In genomic region chr15:90001062-90001682, GRCh38 we compare ENCODE assay signal across 8 cellular contexts. TPM values are rescaled to one million over a fixed set of nuclear protein-coding genes. Genes with fewer than 3 reads are reported as not detected.
DNase-seq lines count a peak whose midpoint lies in the region; ATAC-seq, FAIRE-seq and TF ChIP-seq lines count a peak whose summit lies in the region.

A gene with protein sequence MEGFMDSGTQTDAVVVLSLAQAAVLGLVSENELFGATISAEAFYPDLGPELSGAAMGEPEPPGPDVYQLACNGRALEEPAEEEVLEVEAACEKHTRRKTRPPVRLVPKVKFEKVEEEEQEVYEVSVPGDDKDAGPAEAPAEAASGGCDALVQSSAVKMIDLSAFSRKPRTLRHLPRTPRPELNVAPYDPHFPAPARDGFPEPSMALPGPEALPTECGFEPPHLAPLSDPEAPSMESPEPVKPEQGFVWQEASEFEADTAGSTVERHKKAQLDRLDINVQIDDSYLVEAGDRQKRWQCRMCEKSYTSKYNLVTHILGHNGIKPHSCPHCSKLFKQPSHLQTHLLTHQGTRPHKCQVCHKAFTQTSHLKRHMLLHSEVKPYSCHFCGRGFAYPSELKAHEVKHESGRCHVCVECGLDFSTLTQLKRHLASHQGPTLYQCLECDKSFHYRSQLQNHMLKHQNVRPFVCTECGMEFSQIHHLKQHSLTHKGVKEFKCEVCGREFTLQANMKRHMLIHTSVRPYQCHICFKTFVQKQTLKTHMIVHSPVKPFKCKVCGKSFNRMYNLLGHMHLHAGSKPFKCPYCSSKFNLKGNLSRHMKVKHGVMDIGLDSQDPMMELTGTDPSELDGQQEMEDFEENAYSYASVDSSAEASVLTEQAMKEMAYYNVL (plus strand): TSS chr15:90001324. CDS start chr15:90067138, 65,814 bp downstream.

- H3K27ac ChIP-seq in colonic mucosa (peak within 1 kb of the TSS; percentile 93), small intestine (ENCODE audit: low read depth in 1 of 2, low read length in 1 of 2) (peak within 1 kb of the TSS; percentile 94 to 95)

- H3K4me3 ChIP-seq in Jurkat, Clone E6-1 (ENCODE audit: low read length) = peak within 1 kb of the TSS; percentile 72
- peak within 1 kb of the TSS; percentile 82 for H3K4me3 ChIP-seq in colonic mucosa
- H3K4me3 ChIP-seq in small intestine (ENCODE audit: low read depth in 1 of 2, low read length in 2 of 2) = peak within 1 kb of the TSS; percentile 68 to 92

- H3K9me3 ChIP-seq in colonic mucosa (no peaks in the 10 kb centered on the region), small intestine (ENCODE audit: control insufficient read depth, low read depth) (no peaks in the 10 kb centered on the region)

- peak; percentile 37 for TF ChIP-seq POLR2A in GM15510 (IDR thresholded peaks at IDR 0.05; ENCODE audit: borderline replicate concordance, extremely low read depth, insufficient read length)

- peak within 1 kb of the TSS; percentile 75 to 92 for H3K9ac ChIP-seq in colonic mucosa (ENCODE audit: low read depth in 2 of 2, low read length in 2 of 2)

- 0 to 1% (median 1%) methylated on average over 7 to 41 of the region's 42 CpGs for WGBS in small intestine, 3 donors

- TF ChIP-seq CTCF in AG09319 (IDR thresholded peaks at IDR 0.05; ENCODE audit: low read depth, low read length) (no peak), colonic mucosa (IDR thresholded peaks at IDR 0.05) (no peak)

- no peaks in the 10 kb centered on the region for H3K27me3 ChIP-seq in colonic mucosa
- no peaks in the 10 kb centered on the region for H3K27me3 ChIP-seq in small intestine (ENCODE audit: control insufficient read depth in 2 of 2, insufficient read depth in 2 of 2, low read length in 2 of 2)

- peak; percentile 49 for DNase-seq in AG09319 (ENCODE audit: extremely low read depth, low read depth)
- peak; percentile 44 for DNase-seq in Jurkat, Clone E6-1 (ENCODE audit: low read depth, low spot score)
- no peak for DNase-seq in colonic mucosa
- peak; percentile 55 for DNase-seq in kidney glomerular epithelial cell (lab: John Stamatoyannopoulos, UW)
- DNase-seq in small intestine = peak; percentile 57

- FAIRE-seq in small intestine (lab: Jason Lieb, UNC) = no peak

- intact Hi-C loops in T-helper 2 cell treated with Interferon-gamma antibody and Interleukin-4, amounts not matched to agents 100 ng/mL and 5 ng/mL, for 36 hours (cut with micrococcal nuclease) = loop anchor here (1.0 to 10.0 kb wide), 3 partner anchors 33 to 106 kb away; partner anchors contain the start of gene AP3S2
- intact Hi-C loops in colonic mucosa (cut with DNase I) = no loop called here

- H3K36me3 ChIP-seq in colonic mucosa (no peaks in the 10 kb centered on the region), small intestine (ENCODE audit: control insufficient read depth in 2 of 2, insufficient read depth in 2 of 2, low read length in 2 of 2) (no peaks in the 10 kb centered on the region)

- no peak for ATAC-seq in GM18519 (IDR thresholded peaks at IDR 0.05; ENCODE audit: low FRiP score, unreplicated experiment)

- H3K4me1 ChIP-seq in colonic mucosa (peaks cover 29% of the 10 kb centered on the region), small intestine (ENCODE audit: control insufficient read depth in 2 of 2, insufficient read depth in 1 of 2, low read depth in 1 of 2, low read length in 1 of 2) (peaks cover 5 to 12% of the 10 kb centered on the region in 2 donors)

RNA-seq across cellular contexts. Expression of the gene that starts here (rescaled TPM):
- 7.4 TPM for polyA plus RNA-seq in Jurkat, Clone E6-1 (2012; ENCODE audit: insufficient read depth, insufficient read length)
- 25.5 and 27.5 TPM in 2 replicates for total RNA-seq in T-helper 2 cell treated with Interferon-gamma antibody and Interleukin-4, amounts not matched to agents 100 ng/mL and 5 ng/mL, for 36 hours
- 10 to 100 TPM; 35.0 to 43.7 TPM for total RNA-seq in colonic mucosa
- 10 to 100 TPM; 10.3 to 19.7 (median 18.0) TPM for polyA plus RNA-seq in small intestine
